8 cellular contexts compared by ENCODE assay signal in genomic region chr11:63766501-63767270, GRCh38. TPM values are rescaled to one million over a fixed set of nuclear protein-coding genes. Genes with fewer than 3 reads are reported as not detected.
DNase-seq lines count a peak whose midpoint lies in the region; ATAC-seq and TF ChIP-seq lines count a peak whose summit lies in the region.

No MANE protein-coding gene starts in this region.

- H2AFZ ChIP-seq in Loucy (ENCODE audit: low read length) = no peak overlapping the region

- DNase-seq in AG04450 (ENCODE audit: low read depth, low spot score) (no peak), chondrocyte (ENCODE audit: low spot score) (no peak), UCSD-AML1 (lab: John Stamatoyannopoulos, UW; ENCODE audit: unreplicated experiment) (no peak), globus pallidus (ENCODE audit: low spot score) (no peak), epidermal melanocyte (ENCODE audit: insufficient read length, low spot score) (no peak)
- no peak for DNase-seq in naive thymus-derived CD8-positive, alpha-beta T cell

- H3K27me3 ChIP-seq in AG04450 (ENCODE audit: control insufficient read depth, insufficient read depth, low read length) (no peaks in the 10 kb centered on the region), Loucy (ENCODE audit: insufficient read depth, low read length, poor library complexity, severe bottlenecking) (peaks cover 8% of the 10 kb centered on the region)

- H3K9me2 ChIP-seq in Loucy (replicated peaks; ENCODE audit: low read depth, low read length) = no peaks in the 10 kb centered on the region

- H3K79me2 ChIP-seq in Loucy (ENCODE audit: insufficient read depth, low read length) = peaks cover 28% of the 10 kb centered on the region

- H3K27ac ChIP-seq in AG04450 (ENCODE audit: low read depth, low read length) = peak overlapping the region; percentile 21

- H4K20me1 ChIP-seq in Loucy (ENCODE audit: insufficient read depth, low read length, poor library complexity, severe bottlenecking) = peaks cover 35% of the 10 kb centered on the region

- H3K4me3 ChIP-seq in AG04450 (ENCODE audit: low read depth, low read length) (peak overlapping the region; percentile 80), Loucy (ENCODE audit: low read length, poor library complexity, severe bottlenecking) (peak overlapping the region; percentile 98)

- H3K27ac Mint-ChIP-seq in chondrocyte (ENCODE audit: unreplicated experiment) = peak overlapping the region; percentile 94
- H3K27ac Mint-ChIP-seq in naive thymus-derived CD8-positive, alpha-beta T cell = peak overlapping the region in 6 of 10 donors; percentile 69 to 95 (median 92)

- no peaks in the 10 kb centered on the region for H3K27me3 Mint-ChIP-seq in chondrocyte (ENCODE audit: low read depth)
- peaks cover 0 to 9% (median 0%) of the 10 kb centered on the region in 5 donors for H3K27me3 Mint-ChIP-seq in naive thymus-derived CD8-positive, alpha-beta T cell

- peak overlapping the region; percentile 96 for H3K4me3 Mint-ChIP-seq in chondrocyte (ENCODE audit: unreplicated experiment)
- H3K4me3 Mint-ChIP-seq in naive thymus-derived CD8-positive, alpha-beta T cell = peak overlapping the region; percentile 87 to 98 (median 94)

- TF ChIP-seq CTCF in AG04450 (IDR thresholded peaks at IDR 0.05; ENCODE audit: low read depth, low read length) (no peak), Loucy (conservative IDR thresholded peaks at IDR 0.05; ENCODE audit: low read length) (no peak), chondrocyte (IDR thresholded peaks at IDR 0.05) (no peak)

- no peak for ATAC-seq in naive thymus-derived CD8-positive, alpha-beta T cell
- no peak for ATAC-seq in HG03342 (IDR thresholded peaks at IDR 0.05; ENCODE audit: unreplicated experiment)

- peaks cover 5% of the 10 kb centered on the region for H3K36me3 Mint-ChIP-seq in chondrocyte (ENCODE audit: low read depth)
- H3K36me3 Mint-ChIP-seq in naive thymus-derived CD8-positive, alpha-beta T cell = peaks cover 0 to 2% (median 0%) of the 10 kb centered on the region in 3 donors

- peak overlapping the region; percentile 74 for H3K9ac ChIP-seq in Loucy (ENCODE audit: low read depth, low read length, poor library complexity, severe bottlenecking)

- H3K36me3 ChIP-seq in Loucy (ENCODE audit: insufficient read depth, low read length) = no peaks in the 10 kb centered on the region

- H3K4me1 ChIP-seq in Loucy (ENCODE audit: insufficient read depth, low read length, poor library complexity, severe bottlenecking) = peaks cover 38% of the 10 kb centered on the region

- peaks cover 4% of the 10 kb centered on the region; the same call in 1 of the 2 replicates for H3F3A ChIP-seq in Loucy (ENCODE audit: low read depth)

- peaks cover 35% of the 10 kb centered on the region for H3K4me1 Mint-ChIP-seq in chondrocyte (ENCODE audit: low read depth)
- peaks cover 7 to 25% (median 16%) of the 10 kb centered on the region in 4 donors for H3K4me1 Mint-ChIP-seq in naive thymus-derived CD8-positive, alpha-beta T cell

- H3K9me3 Mint-ChIP-seq in chondrocyte (ENCODE audit: low read depth) = no peaks in the 10 kb centered on the region
- no peaks in the 10 kb centered on the region for H3K9me3 Mint-ChIP-seq in naive thymus-derived CD8-positive, alpha-beta T cell

- POLR2A ChIA-PET in AG04450 (lab: Yijun Ruan, JAX) = no interaction called here
- POLR2A ChIA-PET in naive thymus-derived CD8-positive, alpha-beta T cell (lab: Charles Lee) = interaction anchor here (1.1 kb wide), 1 partner anchor 134 kb away, joined by 3 read pairs; no protein-coding TSS in a partner anchor

- CTCF ChIA-PET in AG04450 (lab: Charles Lee) = interaction anchor here (0.5 to 1.5 kb wide), 4 partner anchors 36 to 288 kb away, joined by 3 to 7 read pairs (median 4); no protein-coding TSS in a partner anchor

- H3K9me3 ChIP-seq in AG04450 (ENCODE audit: control insufficient read depth, insufficient read depth, low read length) (no peaks in the 10 kb centered on the region), Loucy (ENCODE audit: insufficient read depth, low read depth, low read length) (no peaks in the 10 kb centered on the region)

- peak overlapping the region; percentile 98 for H3K4me2 ChIP-seq in Loucy (ENCODE audit: low read depth, low read length, poor library complexity, severe bottlenecking)

RNA-seq across cellular contexts. Expression of gene ZFTA, which starts 1.9 kb away (rescaled TPM):
- 8.3 and 8.6 TPM in 2 replicates for polyA plus RNA-seq in AG04450 (2011; rRNA removed)
- 7.6 and 8.4 TPM in 2 replicates for polyA minus RNA-seq in AG04450 (2011; rRNA and poly(A)+ RNA removed)
- total RNA-seq in chondrocyte = 28.6 to 34.6 TPM (median 34.2 TPM) in 3 replicates
- 1 to 10 TPM; 7.2 to 7.4 TPM for total RNA-seq in naive thymus-derived CD8-positive, alpha-beta T cell
- polyA plus RNA-seq in naive thymus-derived CD8-positive, alpha-beta T cell = under 1 TPM; 0.09 to 0.56 (median 0.34) TPM

RNA-seq across cellular contexts. Expression of gene SPINDOC, which starts 46.6 kb away (rescaled TPM):
- 15.8 and 20.9 TPM in 2 replicates for polyA plus RNA-seq in AG04450 (2011; rRNA removed)
- 9.1 and 11.2 TPM in 2 replicates for polyA minus RNA-seq in AG04450 (2011; rRNA and poly(A)+ RNA removed)
- 25.4 to 36.0 TPM (median 32.2 TPM) in 3 replicates for total RNA-seq in chondrocyte
- total RNA-seq in naive thymus-derived CD8-positive, alpha-beta T cell = 10 to 100 TPM; 11.0 to 13.0 TPM
- polyA plus RNA-seq in naive thymus-derived CD8-positive, alpha-beta T cell = under 1 TPM; 0.47 to 0.66 (median 0.49) TPM
